Comparison of ENCODE assay signal across 8 cellular contexts in the genomic region with DNA sequence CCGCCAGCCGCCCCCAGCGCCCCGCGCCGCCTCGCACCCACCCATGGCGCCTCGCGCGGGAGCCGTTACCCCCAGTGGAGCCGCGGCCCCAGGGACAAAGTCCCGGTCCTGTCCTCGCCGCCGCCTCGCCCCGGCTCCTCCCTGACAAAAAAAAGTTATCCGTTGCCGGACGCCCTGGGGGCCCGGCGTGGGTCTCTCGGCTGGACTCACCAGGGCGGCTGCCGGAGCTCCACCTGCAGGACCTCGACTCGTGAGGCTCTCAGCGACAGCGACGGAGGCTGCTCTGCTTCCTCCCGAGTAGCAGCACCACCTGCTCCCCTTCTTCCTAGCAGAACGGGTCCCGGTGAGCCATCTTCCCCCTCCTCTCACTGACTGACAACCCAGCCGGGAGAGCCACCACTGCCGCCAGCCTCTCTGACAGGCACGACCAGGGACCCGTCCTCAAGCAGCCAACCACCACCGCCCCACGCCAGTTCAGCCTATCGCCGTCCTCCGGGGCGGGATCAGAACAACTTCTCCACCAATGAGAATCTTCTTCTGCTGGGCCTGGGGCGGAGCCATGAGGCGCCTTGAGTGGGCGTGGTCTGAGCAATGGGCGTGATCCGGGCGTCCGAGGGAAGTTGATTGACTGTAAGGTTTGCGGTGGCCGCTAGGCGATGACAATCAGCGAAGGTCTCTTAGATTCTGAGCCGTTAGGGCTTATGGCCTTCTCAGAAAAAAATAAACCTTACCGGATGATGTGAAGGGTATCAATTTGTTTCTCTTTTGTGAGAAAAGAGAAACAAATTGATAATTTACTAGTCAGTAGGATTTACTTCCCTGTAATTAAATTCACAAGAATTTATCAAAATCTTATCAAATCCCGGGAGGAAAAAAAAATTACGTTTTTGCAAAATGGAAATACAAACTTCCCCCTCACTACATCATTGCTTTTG. TPM values are rescaled to one million over a fixed set of nuclear protein-coding genes. Genes with fewer than 3 reads are reported as not detected.
DNase-seq lines count a peak whose midpoint lies in the region; ATAC-seq, FAIRE-seq and TF ChIP-seq lines count a peak whose summit lies in the region.

Gene HYCC1 (minus strand): TSS at position 416 of the 935 bp plus-strand sequence. CDS start 23,019 bp downstream, outside the sequence.

- no peak within 1 kb of the TSS for H3K4me3 Mint-ChIP-seq in Caco-2 (ENCODE audit: unreplicated experiment)

- WGBS in H1 (ENCODE audit: extremely low coverage in 1 of 2, insufficient coverage in 1 of 2, insufficient read length in 1 of 2, insufficient replicate concordance in 2 of 2, low coverage in 1 of 2, low lambda C conversion rate in 2 of 2, missing lambda C conversion rate in 1 of 2), 2 experiments = 6% methylated on average over 38 of the region's 61 CpGs; no CpG with 5 or more reads in 1 of the 2 experiments
- WGBS in mesenchymal stem cell = 4% methylated on average over 59 of the region's 61 CpGs

- H3K27me3 Mint-ChIP-seq in Caco-2 (ENCODE audit: insufficient read depth, unreplicated experiment) = no peaks in the 10 kb centered on the region

- TF ChIP-seq EP300 in H1 (IDR thresholded peaks at IDR 0.05; ENCODE audit: borderline replicate concordance in 1 of 2, low read depth in 2 of 2, low read length in 2 of 2) = no peak

- H4K20me1 ChIP-seq in H1 (replicated peaks in 1 of 2; ENCODE audit: control insufficient read depth in 1 of 2, insufficient read depth in 2 of 2, low read length in 2 of 2) = peaks cover 4% of the 10 kb centered on the region in 2 experiments

- H3K14ac ChIP-seq in H1 (ENCODE audit: insufficient read length) = no peak within 1 kb of the TSS
- H3K14ac ChIP-seq in mesenchymal stem cell (ENCODE audit: low read length in 2 of 2) = peak within 1 kb of the TSS in 1 of 2 experiments; percentile 91

- H3K79me1 ChIP-seq in H1 (ENCODE audit: low read depth, low read length) (peaks cover 2% of the 10 kb centered on the region; the same call in 1 of the 2 replicates), mesenchymal stem cell (replicated peaks; ENCODE audit: low read length, poor library complexity, severe bottlenecking) (peaks cover 3% of the 10 kb centered on the region)

- H3K23ac ChIP-seq in H1 (ENCODE audit: insufficient read length) (no peak within 1 kb of the TSS), mesenchymal stem cell (ENCODE audit: low read length in 2 of 2) (peak within 1 kb of the TSS in 1 of 2 experiments; percentile 56)

- H3K9me3 ChIP-seq in Caco-2 = no peaks in the 10 kb centered on the region
- H3K9me3 ChIP-seq in H1 (ENCODE audit: insufficient read depth in 2 of 2, low read depth in 1 of 2, low read length in 1 of 2) = no peaks in the 10 kb centered on the region
- H3K9me3 ChIP-seq in mesenchymal stem cell (ENCODE audit: control insufficient read depth, low read length) = no peaks in the 10 kb centered on the region

- peaks cover 12% of the 10 kb centered on the region for H3K4me1 Mint-ChIP-seq in Caco-2 (ENCODE audit: low read depth, unreplicated experiment)

- H4K5ac ChIP-seq in H1 (ENCODE audit: insufficient read length, low read depth, low read length) = no peak within 1 kb of the TSS

- peak in 1 of 2 experiments; percentile 41; a peak in 2 of 4 replicates for TF ChIP-seq RAD21 in H1 (IDR thresholded peaks at IDR 0.05 in 1 of 2, conservative IDR thresholded peaks at IDR 0.05 in 1 of 2; ENCODE audit: low read depth in 2 of 2, low read length in 2 of 2)

- no peak within 1 kb of the TSS for H2BK20ac ChIP-seq in H1 (ENCODE audit: low read length)

- peak; percentile 85 for FAIRE-seq in H1 (lab: Jason Lieb, UNC)

- H2BK5ac ChIP-seq in H1 (ENCODE audit: low read depth, low read length) (0 out of 2 replicates have a peak within 1 kb of the TSS, but pooled peaks have one; percentile 8), mesenchymal stem cell (ENCODE audit: low read depth, low read length, poor library complexity, severe bottlenecking) (peak within 1 kb of the TSS; percentile 50)

- peak within 1 kb of the TSS; percentile 10; the same call in 1 of the 2 replicates for H2AFZ ChIP-seq in H1 (ENCODE audit: low read length)
- H2AFZ ChIP-seq in mesenchymal stem cell (ENCODE audit: low read depth, low read length) = peak within 1 kb of the TSS; percentile 83

- H3K56ac ChIP-seq in H1 (replicated peaks; ENCODE audit: insufficient read length, low read depth, low read length) = no peak within 1 kb of the TSS

- peaks cover 7% of the 10 kb centered on the region for H3K36me3 Mint-ChIP-seq in Caco-2 (ENCODE audit: insufficient read depth, unreplicated experiment)

- H2BK12ac ChIP-seq in H1 (ENCODE audit: low read depth, low read length) (no peak within 1 kb of the TSS), mesenchymal stem cell (ENCODE audit: low read length in 2 of 2) (peak within 1 kb of the TSS in 1 of 2 experiments; percentile 23)

- H3K4me2 ChIP-seq in H1 (ENCODE audit: insufficient read depth in 1 of 2, low read depth in 2 of 2, low read length in 2 of 2) = peak within 1 kb of the TSS; percentile 81 to 84
- peak within 1 kb of the TSS; percentile 64 for H3K4me2 ChIP-seq in mesenchymal stem cell (ENCODE audit: low read length, poor library complexity, severe bottlenecking)

- no peaks in the 10 kb centered on the region for H3K9me3 Mint-ChIP-seq in Caco-2 (ENCODE audit: unreplicated experiment)

- no peak within 1 kb of the TSS for H2BK120ac ChIP-seq in H1 (replicated peaks; ENCODE audit: low read depth, low read length)
- no peak within 1 kb of the TSS for H2BK120ac ChIP-seq in mesenchymal stem cell (ENCODE audit: low read depth, low read length)

- CTCF ChIA-PET in Caco-2 (lab: Charles Lee) = no interaction called here
- CTCF ChIA-PET in H1 (lab: Charles Lee; ENCODE audit: partially characterized antibody) = interaction anchor here (1.4 to 1.7 kb wide), 2 partner anchors 24 to 154 kb away, joined by 3 to 4 read pairs; no protein-coding TSS in a partner anchor

- H4K91ac ChIP-seq in H1 (replicated peaks; ENCODE audit: insufficient read length, low read length) (no peak within 1 kb of the TSS), mesenchymal stem cell (ENCODE audit: low read length) (peak within 1 kb of the TSS; percentile 67)

- DNase-seq in Caco-2 (peak; percentile 99), HT1080 (ENCODE audit: low read depth) (peak; percentile 98), NOMO-1 (lab: John Stamatoyannopoulos, UW; ENCODE audit: unreplicated experiment in 2 of 2) (peak; percentile 96 to 99), H1 (ENCODE audit: low read depth in 1 of 2, low spot score in 2 of 2) (peak; percentile 98 to 99), mesenchymal stem cell (peak; percentile 99)
- peak; percentile 97 for DNase-seq in activated CD8-positive, alpha-beta memory T cell treated with anti-CD3 and anti-CD28 coated beads for 4 hours (ENCODE audit: low read depth in 2 of 2)
- peak; percentile 97 for DNase-seq in stimulated activated CD8-positive, alpha-beta memory T cell treated with anti-CD3 and anti-CD28 coated beads, Interleukin-12 subunit alpha, Interleukin-12 subunit beta, amount 100 ng/mL, for 4 hours (ENCODE audit: low read depth)

- H3K36me3 ChIP-seq in Caco-2 (ENCODE audit: control insufficient read depth, insufficient read depth, low read length) (no peaks in the 10 kb centered on the region), H1 (ENCODE audit: control insufficient read depth in 2 of 4, insufficient read depth in 4 of 4, low read length in 3 of 4) (no peaks in the 10 kb centered on the region), mesenchymal stem cell (ENCODE audit: control insufficient read depth in 1 of 2, insufficient read depth in 2 of 2, low read depth in 1 of 2, low read length in 2 of 2) (no peaks in the 10 kb centered on the region)

- H2BK15ac ChIP-seq in H1 (ENCODE audit: low read length) (no peak within 1 kb of the TSS), mesenchymal stem cell (ENCODE audit: low read depth, poor library complexity, severe bottlenecking) (peak within 1 kb of the TSS; percentile 65)

- peak within 1 kb of the TSS; percentile 93 for H3K4me3 ChIP-seq in Caco-2 (ENCODE audit: low read depth, low read length)
- H3K4me3 ChIP-seq in H1 (ENCODE audit: extremely low read depth in 1 of 4, insufficient read depth in 2 of 4, low read depth in 3 of 4, low read length in 4 of 4) = peak within 1 kb of the TSS; percentile 68 to 95 (median 85)
- peak within 1 kb of the TSS; percentile 88 to 89 for H3K4me3 ChIP-seq in mesenchymal stem cell (ENCODE audit: insufficient read depth in 1 of 2, low read depth in 1 of 2, low read length in 2 of 2)

- no peak within 1 kb of the TSS for H4K8ac ChIP-seq in H1 (ENCODE audit: extremely low read depth, insufficient read depth, low read length)
- no peak within 1 kb of the TSS for H4K8ac ChIP-seq in mesenchymal stem cell (ENCODE audit: low read length)

- TF ChIP-seq CTCF in Caco-2 (IDR thresholded peaks at IDR 0.05; ENCODE audit: insufficient read depth in 1 of 2, low read depth in 1 of 2, low read length in 1 of 2, severe bottlenecking in 1 of 2, unreplicated experiment in 1 of 2) (peak; percentile 52 to 65), H1 (IDR thresholded peaks at IDR 0.05; ENCODE audit: control extremely low read depth in 1 of 3, insufficient read depth in 1 of 3, low read depth in 1 of 3, low read length in 3 of 3) (peak; percentile 18 to 54 (median 51); a peak in 3 of 4 replicates)

- TF ChIP-seq POLR2A in H1 (IDR thresholded peaks at IDR 0.05; ENCODE audit: control extremely low read depth in 1 of 2, low read depth in 2 of 2, low read length in 2 of 2) = peak; percentile 70 to 82

- H3K4me1 ChIP-seq in Caco-2 (peaks cover 6% of the 10 kb centered on the region; the same call in 1 of the 2 replicates), H1 (replicated peaks in 1 of 4; ENCODE audit: control insufficient read depth in 3 of 4, insufficient read depth in 4 of 4, low read length in 3 of 4) (peaks cover 0 to 11% (median 3%) of the 10 kb centered on the region in 4 experiments; a peak in 4 of 7 replicates), mesenchymal stem cell (ENCODE audit: control insufficient read depth, insufficient read depth, low read depth, low read length) (no peaks in the 10 kb centered on the region)

- H3K27me3 ChIP-seq in Caco-2 (replicated peaks; ENCODE audit: control insufficient read depth, insufficient read depth, low read length) (no peaks in the 10 kb centered on the region), H1 (replicated peaks in 1 of 4; ENCODE audit: control insufficient read depth in 3 of 4, extremely low read depth in 1 of 4, insufficient read depth in 3 of 4, low read length in 3 of 4) (no peaks in the 10 kb centered on the region), mesenchymal stem cell (ENCODE audit: control insufficient read depth in 1 of 2, insufficient read depth in 1 of 2, low read length in 2 of 2) (no peaks in the 10 kb centered on the region)

- H3K23me2 ChIP-seq in H1 (ENCODE audit: low read depth, low read length) = peaks cover 5% of the 10 kb centered on the region; the same call in 1 of the 2 replicates

- H2AK5ac ChIP-seq in H1 (ENCODE audit: low read depth, low read length) = no peak within 1 kb of the TSS
- H2AK5ac ChIP-seq in mesenchymal stem cell (ENCODE audit: low read length, severe bottlenecking) = no peak within 1 kb of the TSS

- peak within 1 kb of the TSS; percentile 64; the same call in 1 of the 2 replicates for H3K18ac ChIP-seq in H1 (ENCODE audit: extremely low read depth, low read length)
- peak within 1 kb of the TSS; percentile 91 to 95 for H3K18ac ChIP-seq in mesenchymal stem cell (ENCODE audit: low read depth in 1 of 2, low read length in 2 of 2)

- no peak within 1 kb of the TSS for H3K27ac Mint-ChIP-seq in Caco-2 (ENCODE audit: unreplicated experiment)

- no TSS peak for BruUV-seq in Caco-2 (replicated peaks; lab: Mats Ljungman, UMichigan)

- H3K4ac ChIP-seq in H1 (replicated peaks; ENCODE audit: insufficient read length, low read depth, low read length) = peak within 1 kb of the TSS; percentile 4
- H3K4ac ChIP-seq in mesenchymal stem cell (ENCODE audit: low read depth in 1 of 2, low read length in 2 of 2) = peak within 1 kb of the TSS in 1 of 2 experiments; percentile 54

- peaks cover 5 to 42% of the 10 kb centered on the region in 2 experiments for H3K79me2 ChIP-seq in H1 (ENCODE audit: control insufficient read depth in 1 of 2, insufficient read depth in 2 of 2, low read length in 2 of 2)

- peak; percentile 92 for ATAC-seq in GM21360 (IDR thresholded peaks at IDR 0.05; ENCODE audit: unreplicated experiment)

- POLR2A ChIA-PET in Caco-2 (lab: Charles Lee) (no interaction called here), H1 (lab: Charles Lee; ENCODE audit: partially characterized antibody) (interaction anchor here (0.7 to 2.9 kb wide), 7 partner anchors 11 to 158 kb away, joined by 3 to 13 read pairs (median 4); no protein-coding TSS in a partner anchor)

- H3K27ac ChIP-seq in H1 (ENCODE audit: low read depth, low read length) (no peak within 1 kb of the TSS), mesenchymal stem cell (ENCODE audit: low read length, poor library complexity, severe bottlenecking) (peak within 1 kb of the TSS; percentile 41)

- intact Hi-C loops in Caco-2 (cut with micrococcal nuclease; ENCODE audit: unreplicated experiment) = loop anchor here (1.0 to 5.0 kb wide), 2 partner anchors 41 to 192 kb away; partner anchors contain the start of gene TOMM7

- H3K9ac ChIP-seq in H1 (replicated peaks in 1 of 4; ENCODE audit: extremely low read depth in 1 of 4, low read depth in 3 of 4, low read length in 3 of 4) (peak within 1 kb of the TSS; percentile 16 to 79 (median 50); a peak in 5 of 7 replicates), mesenchymal stem cell (ENCODE audit: low read length) (peak within 1 kb of the TSS; percentile 86)

RNA-seq across cellular contexts. Expression of gene HYCC1, which starts in this region (rescaled TPM):
- 43.4 and 46.2 TPM in 2 replicates for total RNA-seq in Caco-2 (2022)
- 24.7 and 41.1 TPM in 2 replicates for total RNA-seq in HT1080 (2014; rRNA removed; shearing (Covaris generic))
- 24.6 and 30.6 TPM in 2 replicates for polyA plus RNA-seq in HT1080 (2015; cell fraction: cytosol; rRNA removed)
- polyA plus RNA-seq in HT1080 (2015; cell fraction: nucleus; rRNA removed) = 24.5 and 32.8 TPM in 2 replicates
- total RNA-seq in H1 (2021; fragmentation: NEBNext Ultra II Directional; extraction: Animal tissue kit (Norgen Biotek cat#: 25700)) = 142 and 147 TPM in 2 replicates
- polyA plus RNA-seq in H1 (2011; rRNA removed) = 20.2 and 23.8 TPM in 2 replicates
- 47.7 TPM for polyA plus RNA-seq in H1 (2011; cell fraction: cytosol; rRNA removed)
- polyA plus RNA-seq in H1 (2011; cell fraction: nucleus; rRNA removed) = 26.4 TPM
- 34.4 to 57.3 TPM (median 50.0 TPM) in 4 replicates for polyA plus RNA-seq in H1 (2012, experiment 1 of 2)
- polyA plus RNA-seq in H1 (2012, experiment 2 of 2) = 3.4 TPM
- 144 TPM for polyA plus RNA-seq in H1 (2013, experiment 1 of 2)
- polyA plus RNA-seq in H1 (2013, experiment 2 of 2) = 155 TPM
- polyA minus RNA-seq in H1 (2011; rRNA and poly(A)+ RNA removed) = 48.0 and 67.9 TPM in 2 replicates
- polyA minus RNA-seq in H1 (2011; cell fraction: cytosol; rRNA and poly(A)+ RNA removed) = 29.4 TPM
- 64.8 TPM for polyA minus RNA-seq in H1 (2011; cell fraction: nucleus; rRNA and poly(A)+ RNA removed)
- polyA plus RNA-seq in mesenchymal stem cell (2013, experiment 1 of 2) = 113 TPM
- 106 TPM for polyA plus RNA-seq in mesenchymal stem cell (2013, experiment 2 of 2)
